ENCODE assay signal across 1 cellular context in the genomic region with DNA sequence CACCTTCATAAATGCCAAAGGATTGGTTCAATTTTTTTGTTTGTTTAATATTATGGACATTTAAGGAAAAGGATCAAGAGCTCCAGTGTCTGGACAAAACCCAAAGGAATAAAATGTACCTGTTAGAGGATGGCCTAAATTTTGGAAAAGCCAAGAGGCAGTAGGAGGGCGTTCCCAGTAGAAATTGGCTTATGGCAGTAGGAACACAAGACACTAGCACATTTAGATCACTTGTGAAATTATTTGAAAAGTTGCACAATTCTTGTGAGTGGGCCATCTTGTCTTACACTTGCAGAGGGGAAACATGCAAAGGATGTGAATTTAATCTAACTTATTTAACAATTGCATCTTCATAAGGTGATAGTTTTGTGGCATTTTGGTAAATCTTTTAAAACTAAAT.
TF ChIP-seq lines count a peak whose summit lies in the region.

No MANE protein-coding gene starts in this region.

TF ChIP-seq in IMR-90, 13 proteins besides CTCF, POLR2A, EP300 and RAD21:
- TF ChIP-seq FOS (IDR thresholded peaks at IDR 0.05; ENCODE audit: low read depth, low read length) (no peak), CEBPB (IDR thresholded peaks at IDR 0.05; ENCODE audit: low read depth, low read length) (peak; percentile 89)
